Comparison of ENCODE assay signal across 19 cellular contexts in the genomic region with DNA sequence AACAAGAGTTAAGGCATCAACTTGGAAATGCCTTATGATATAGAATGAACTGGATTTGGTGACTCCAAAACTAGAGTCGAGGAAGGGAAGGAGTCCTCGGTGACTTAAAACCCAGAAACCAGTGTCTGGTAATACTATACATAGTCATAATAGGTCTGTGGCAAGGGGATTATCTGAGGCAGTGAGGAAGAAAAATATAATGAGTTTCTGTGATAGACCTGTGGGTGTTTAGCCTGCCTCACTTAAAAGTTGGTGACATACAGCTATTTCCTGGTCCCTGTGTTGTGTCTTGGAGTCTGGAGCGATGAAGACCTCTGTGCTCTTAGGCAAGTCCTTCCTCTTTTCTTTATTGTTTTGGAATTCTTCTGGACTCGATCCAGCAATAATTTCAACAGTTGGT. TPM values are rescaled to one million over a fixed set of nuclear protein-coding genes. Genes with fewer than 3 reads are reported as not detected.
DNase-seq lines count a peak whose midpoint lies in the region; ATAC-seq, FAIRE-seq and TF ChIP-seq lines count a peak whose summit lies in the region.
"Had no signal": no experiment of that assay in that cellular context is flagged by ENCODE, and none has a peak within 500 bp of the region (broad histone marks: within the 10 kb centered on the region; RNA-seq: fewer than 3 reads in every experiment).

No MANE protein-coding gene starts in this region.

- H3K4me2 ChIP-seq in mammary epithelial cell (ENCODE audit: insufficient read depth, low read depth, low read length) (no peak overlapping the region), GM12878 (ENCODE audit: control insufficient read depth, insufficient read depth) (no peak overlapping the region)
- H3K4me2 ChIP-seq: BLaER1 had no signal

- H3K27me3 ChIP-seq in breast epithelium, result no peaks in the 10 kb centered on the region
- no peaks in the 10 kb centered on the region for H3K27me3 ChIP-seq in mammary epithelial cell (ENCODE audit: insufficient read depth, low read length)
- H3K27me3 ChIP-seq in GM12878 (replicated peaks in 1 of 2; ENCODE audit: control insufficient read depth in 2 of 2, insufficient read depth in 2 of 2, low read length in 1 of 2), result no peaks in the 10 kb centered on the region

- TF ChIP-seq POLR2A in breast epithelium (IDR thresholded peaks at IDR 0.05), result no peak
- TF ChIP-seq POLR2A in GM12878 (IDR thresholded peaks at IDR 0.05; ENCODE audit: low read depth, low read length), result no peak

- H3K4me1 ChIP-seq in breast epithelium (no peaks in the 10 kb centered on the region), mammary epithelial cell (ENCODE audit: insufficient read depth, low read length) (no peaks in the 10 kb centered on the region), GM12878 (ENCODE audit: control insufficient read depth, insufficient read depth, low read length) (peaks cover 6% of the 10 kb centered on the region)
- H3K4me1 ChIP-seq: Caco-2 had no signal

- dilution Hi-C loops in mammary epithelial cell (cut with HindIII; ENCODE audit: low sequenced_read_pairs), result no loop called here

- H3K36me3 ChIP-seq in breast epithelium, result no peaks in the 10 kb centered on the region
- H3K36me3 ChIP-seq in mammary epithelial cell (ENCODE audit: insufficient read depth, low read length), result no peaks in the 10 kb centered on the region
- H3K36me3 ChIP-seq in GM12878 (ENCODE audit: control insufficient read depth in 2 of 2, insufficient read depth in 2 of 2, low read length in 1 of 2), result no peaks in the 10 kb centered on the region
- H3K36me3 ChIP-seq: BLaER1, HAP-1 had no signal

- TF ChIP-seq EP300 in GM12878 (IDR thresholded peaks at IDR 0.05; ENCODE audit: borderline replicate concordance in 1 of 2, control insufficient read depth in 1 of 2, low read depth in 2 of 2, low read length in 2 of 2), result no peak; a peak in 1 of 4 replicates

- intact Hi-C loops in breast epithelium (cut with DNase I; ENCODE audit: low total_unique reads) (no loop called here), mammary epithelial cell (cut with micrococcal nuclease) (no loop called here), GM12878 (cut with micrococcal nuclease; ENCODE audit: unreplicated experiment) (no loop called here), Right ventricle myocardium superior (cut with DNase I) (no loop called here)

- ATAC-seq in GM18519 (IDR thresholded peaks at IDR 0.05; ENCODE audit: low FRiP score, unreplicated experiment), result peak; percentile 42
- peak; percentile 82 for ATAC-seq in GM12878
- no peak for ATAC-seq in Right ventricle myocardium superior (ENCODE audit: poor library complexity)
- no peak for ATAC-seq in HG03097 (IDR thresholded peaks at IDR 0.05; ENCODE audit: low FRiP score, unreplicated experiment)
- ATAC-seq: CD8-positive, alpha-beta T cell had no signal

- POLR2A ChIA-PET in GM12878 (lab: Charles Lee), result interaction anchor here (0.6 to 1.7 kb wide), 3 partner anchors 27 to 87 kb away, joined by 3 read pairs; no protein-coding TSS in a partner anchor

- TF ChIP-seq CTCF in breast epithelium (IDR thresholded peaks at IDR 0.05) (no peak), mammary epithelial cell (conservative IDR thresholded peaks at IDR 0.05 in 1 of 2, IDR thresholded peaks at IDR 0.05 in 1 of 2; ENCODE audit: extremely low read depth in 1 of 2, insufficient read depth in 1 of 2, low read depth in 1 of 2, low read length in 2 of 2) (no peak), GM12878 (IDR thresholded peaks at IDR 0.05 in 2 of 3, conservative IDR thresholded peaks at IDR 0.05 in 1 of 3; ENCODE audit: control insufficient read depth in 2 of 3, extremely low read depth in 1 of 3, insufficient read depth in 1 of 3, low read depth in 3 of 3, low read length in 3 of 3) (no peak)

- CTCF ChIA-PET in mammary epithelial cell (lab: Charles Lee; ENCODE audit: low non-redundant PET), result no interaction called here
- CTCF ChIA-PET in GM12878 (lab: Yijun Ruan, JAX), result no interaction called here

- H3K9me3 ChIP-seq in breast epithelium (no peaks in the 10 kb centered on the region), mammary epithelial cell (replicated peaks; ENCODE audit: insufficient read depth, low read length) (no peaks in the 10 kb centered on the region), GM12878 (replicated peaks; ENCODE audit: control insufficient read depth, insufficient read depth, low read length) (no peaks in the 10 kb centered on the region)
- H3K9me3 ChIP-seq: BLaER1, Caco-2, HAP-1 had no signal

- H4K20me1 ChIP-seq in mammary epithelial cell (ENCODE audit: insufficient read depth, low read length) (no peaks in the 10 kb centered on the region), GM12878 (ENCODE audit: control insufficient read depth, insufficient read depth) (no peaks in the 10 kb centered on the region)

- no peak overlapping the region for H3K4me3 ChIP-seq in breast epithelium
- H3K4me3 ChIP-seq in mammary epithelial cell (replicated peaks in 1 of 3; ENCODE audit: insufficient read depth in 1 of 3, low read depth in 2 of 3, low read length in 3 of 3), result no peak overlapping the region
- no peak overlapping the region for H3K4me3 ChIP-seq in GM12878
- H3K4me3 ChIP-seq: BLaER1, HAP-1 had no signal

- no peaks in the 10 kb centered on the region for H3K79me2 ChIP-seq in mammary epithelial cell (ENCODE audit: insufficient read depth, low read length)
- no peaks in the 10 kb centered on the region for H3K79me2 ChIP-seq in GM12878 (ENCODE audit: control insufficient read depth, insufficient read depth, low read length)

- SMC1A ChIA-PET in GM12878 (lab: Charles Lee; ENCODE audit: uncharacterized antibody, unreplicated experiment), result interaction anchor here (2.8 kb wide), 1 partner anchor 135 kb away, joined by 5 read pairs; no protein-coding TSS in a partner anchor

- no peak for FAIRE-seq in GM12878 (lab: Jason Lieb, UNC)
- FAIRE-seq: A204.1, G401.6, H54 had no signal

- RAD21 ChIA-PET in GM12878 (lab: Charles Lee; ENCODE audit: unreplicated experiment), result no interaction called here

- H3K27ac ChIP-seq in breast epithelium (peak overlapping the region; percentile 3 to 43), mammary epithelial cell (ENCODE audit: insufficient read depth, low read depth, low read length) (no peak overlapping the region), GM12878 (ENCODE audit: control insufficient read depth, insufficient read depth) (no peak overlapping the region)
- H3K27ac ChIP-seq: BLaER1, C4-2B had no signal

- no peak overlapping the region for H2AFZ ChIP-seq in mammary epithelial cell (ENCODE audit: low read depth, low read length)
- no peak overlapping the region for H2AFZ ChIP-seq in GM12878 (ENCODE audit: control insufficient read depth, low read depth, low read length)

- in situ Hi-C loops in mammary epithelial cell (cut with MboI; ENCODE audit: low sequenced_read_pairs in 2 of 2), result no loop called here
- in situ Hi-C loops in GM12878 (cut with MboI), result no loop called here

- BruUV-seq in mammary epithelial cell (replicated peaks; lab: Mats Ljungman, UMichigan) (no TSS peak), GM12878 (replicated peaks; lab: Mats Ljungman, UMichigan) (no TSS peak)

- no peak for TF ChIP-seq RAD21 in GM12878 (IDR thresholded peaks at IDR 0.05; ENCODE audit: insufficient read depth, low read depth, low read length)

- H3K9ac ChIP-seq in mammary epithelial cell (ENCODE audit: insufficient read depth, low read length) (no peak overlapping the region), GM12878 (ENCODE audit: control insufficient read depth, insufficient read depth, low read length) (no peak overlapping the region)
- H3K9ac ChIP-seq: BLaER1 had no signal

- DNase-seq in breast epithelium (ENCODE audit: low spot score in 2 of 2) (no peak), mammary epithelial cell (no peak), GM12878 (ENCODE audit: low read depth, low spot score) (no peak), Right ventricle myocardium superior (no peak)
- DNase-seq: Caco-2; CD4-positive, CD25-positive, alpha-beta regulatory T cell; CD8-positive, alpha-beta T cell; DMS153; DND-41; GOT3; HFFc6 had no signal

- 82% methylated on average over 4 of the region's 4 CpGs for WGBS in mammary epithelial cell (ENCODE audit: low coverage, missing lambda C conversion rate)
- 51% methylated on average over 4 of the region's 4 CpGs for WGBS in GM12878 (ENCODE audit: insufficient coverage, insufficient replicate concordance, low lambda C conversion rate, missing lambda C conversion rate)

TF ChIP-seq in GM12878, 131 proteins besides CTCF, POLR2A, EP300 and RAD21 (continues in another document):
- no peak for TF ChIP-seq MEF2A (IDR thresholded peaks at IDR 0.05; ENCODE audit: insufficient read depth, low read depth, low read length)
- peak; percentile 70; the same call in 1 of the 2 replicates for TF ChIP-seq BCL11A (IDR thresholded peaks at IDR 0.05; ENCODE audit: low read depth, low read length)
- peak; percentile 61 for TF ChIP-seq IKZF1 (conservative IDR thresholded peaks at IDR 0.05)
- TF ChIP-seq DPF2 (IDR thresholded peaks at IDR 0.05), result peak; percentile 60; the same call in 1 of the 2 replicates
- TF ChIP-seq MEF2B (IDR thresholded peaks at IDR 0.05; ENCODE audit: partially characterized antibody, poor library complexity, severe bottlenecking), result no peak
- peak; percentile 58; the same call in 1 of the 2 replicates for TF ChIP-seq ATF7 (IDR thresholded peaks at IDR 0.05; ENCODE audit: low read depth)

RNA-seq across cellular contexts. Expression of a gene that starts 5.1 kb away (rescaled TPM):
- total RNA-seq in breast epithelium (100 to 1,000 TPM in 1 of 3 donors, 10 to 100 TPM in 2; 21.8 to 143 (median 89.5) TPM), mammary epithelial cell (10 to 100 TPM; 29.5 to 49.8 TPM), GM12878 (2014; rRNA removed) (9.7 and 11.6 TPM in 2 replicates), GM12878 (2014; rRNA removed; fragmentation: Illumina TruSeq; extraction: Trizol) (11.3 and 11.6 TPM in 2 replicates), GM12878 (2021) (22.6 and 23.2 TPM in 2 replicates), Right ventricle myocardium superior (5.4 TPM)
- polyA plus RNA-seq in mammary epithelial cell (12.9 TPM), GM12878 (2011; rRNA removed) (30.4 and 48.0 TPM in 2 replicates), GM12878 (2014; fragmentation: Illumina TruSeq; extraction: Trizol) (22.3 and 29.2 TPM in 2 replicates), GM12878 (2014; fragmentation: Nextera tagmentation; extraction: Ambion mirVana) (1 to 10 TPM; 7.9 to 8.0 TPM), GM12878 (2014; rRNA removed) (9.0 and 11.0 TPM in 2 replicates), GM12878 (2016; fragmentation: Nextera tagmentation; extraction: Ambion mirVana) (10 to 100 TPM; 27.7 to 27.9 TPM)
- polyA minus RNA-seq in mammary epithelial cell, result 28.0 TPM
- total RNA-seq in GM12878 (2013; cell fraction: nucleolus; rRNA removed), result 31.1 and 32.1 TPM in 2 replicates
- 2.1 TPM for polyA plus RNA-seq in GM12878 (2011; ENCODE audit: low read depth)
- 14.5 and 17.5 TPM in 2 replicates for polyA plus RNA-seq in GM12878 (2011; cell fraction: cytosol; rRNA removed)
- 28.1 and 44.5 TPM in 2 replicates for polyA plus RNA-seq in GM12878 (2011; cell fraction: nucleus; rRNA removed)
- polyA plus RNA-seq in GM12878 (2012), result 3.1 and 4.0 TPM in 2 replicates
- polyA minus RNA-seq in GM12878 (2011; rRNA and poly(A)+ RNA removed), result 27.5 and 28.5 TPM in 2 replicates
- 12.8 and 16.5 TPM in 2 replicates for polyA minus RNA-seq in GM12878 (2011; cell fraction: cytosol; rRNA and poly(A)+ RNA removed)
- polyA minus RNA-seq in GM12878 (2011; cell fraction: nucleus; rRNA and poly(A)+ RNA removed), result 16.8 and 27.3 TPM in 2 replicates

Comparison
In these comparisons a context has a peak if more than half of its experiments do, and no peak if none do; other contexts are left out.
1. H3K27ac ChIP-seq: peak in breast epithelium (2 of 2); none in mammary epithelial cell (single experiment) and GM12878 (single experiment).
2. ATAC-seq: peak in GM18519 (single experiment) and GM12878 (single experiment); none in Right ventricle myocardium superior (single experiment) and HG03097 (single experiment).